In the genomic region with DNA sequence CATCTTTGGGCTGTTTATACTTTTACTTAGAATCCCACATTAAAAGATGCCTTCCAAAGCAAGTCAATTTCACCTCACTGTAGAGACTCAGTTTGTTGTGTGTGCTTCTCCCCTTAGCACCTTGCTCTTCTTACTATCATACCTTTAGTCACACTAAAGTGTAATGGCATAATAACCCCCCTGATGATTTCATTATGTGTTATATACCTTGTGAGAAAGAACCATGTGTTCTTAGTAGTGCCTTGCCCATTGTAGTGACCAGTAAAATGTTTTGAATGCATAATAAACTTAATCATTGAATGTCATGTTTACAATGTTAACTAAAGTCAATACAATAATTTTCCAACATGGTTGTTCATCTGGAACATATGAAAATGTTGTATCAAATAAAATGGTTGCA, we compare ENCODE assay signal across 6 cellular contexts.
"Had no signal": no experiment of that assay in that cellular context is flagged by ENCODE, and none has a peak within 500 bp of the region (broad histone marks: within the 10 kb centered on the region; RNA-seq: fewer than 3 reads in every experiment).

No MANE protein-coding gene starts in this region.

- H3K4me2 ChIP-seq: GM23338, KMS-11 had no signal

- DNase-seq: H9, HCEC 1CT, KBM-7 had no signal

- ATAC-seq: GM23338, HepG2 had no signal

- H2AFZ ChIP-seq: GM23338 had no signal

- H3K4me3 ChIP-seq: GM23338 had no signal

- H3K9ac ChIP-seq: KMS-11 had no signal

- H3K27ac ChIP-seq: KMS-11 had no signal
